In genomic region chr3:54064486-54064885, GRCh38 we compare ENCODE assay signal across 1 cellular context.
TF ChIP-seq lines count a peak whose summit lies in the region.

No MANE protein-coding gene starts in this region.

TF ChIP-seq in SK-N-SH, 30 proteins besides CTCF, POLR2A, EP300 and RAD21 (continued from another document):
- TF ChIP-seq MXI1 (IDR thresholded peaks at IDR 0.05; ENCODE audit: low read depth, low read length), result no peak
- no peak for TF ChIP-seq FOXJ3 (CRISPR knock-in tag; IDR thresholded peaks at IDR 0.05)
